In genomic region chr18:49835405-49835804, GRCh38 we compare ENCODE assay signal across 21 cellular contexts.
"Had no signal": no experiment of that assay in that cellular context is flagged by ENCODE, and none has a peak within 500 bp of the region (broad histone marks: within the 10 kb centered on the region; RNA-seq: fewer than 3 reads in every experiment).

No MANE protein-coding gene starts in this region.

- H3K27ac ChIP-seq: gastroesophageal sphincter, heart right ventricle, tibial artery, vagina had no signal

- DNase-seq: activated B cell treated with CpG ODN at 0.5 μM for 24 hours; activated CD4-positive, alpha-beta T cell treated with anti-CD3 and anti-CD28 coated beads, Interleukin-2, amount 10 ng/mL, durations not matched to agents 24 days and 14 days; activated CD8-positive, alpha-beta memory T cell treated with anti-CD3 and anti-CD28 coated beads, Interleukin-2, amount 50 U/mL, for 4 hours; activated CD8-positive, alpha-beta T cell treated with anti-CD3 and anti-CD28 coated beads, Interleukin-2, amount 10 ng/mL, durations not matched to agents 7 days and 5 days; activated naive CD8-positive, alpha-beta T cell treated with anti-CD3 and anti-CD28 coated beads for 36 hours; amygdala; effector CD8-positive, alpha-beta T cell; erythroblast; heart right ventricle; nephron progenitor cell; occipital lobe; stimulated activated CD4-positive, alpha-beta T cell treated with anti-CD3 and anti-CD28 coated beads, Interleukin-12 subunit alpha, Interleukin-12 subunit beta, amount 100 ng/mL, for 4 hours; stimulated activated CD4-positive, alpha-beta T cell treated with anti-CD3 and anti-CD28 coated beads, Interleukin-2, amount 100 ng/mL, for 24 hours; tibial artery had no signal

- H3K4me1 ChIP-seq: gastroesophageal sphincter, tibial artery, vagina had no signal

- H3K36me3 ChIP-seq: gastroesophageal sphincter, heart right ventricle had no signal

- H3K4me1 Mint-ChIP-seq: activated B cell treated with CpG ODN at 0.5 μM for 24 hours; activated CD4-positive, alpha-beta T cell treated with anti-CD3 and anti-CD28 coated beads, Interleukin-2, amount 10 ng/mL, durations not matched to agents 24 days and 14 days; activated naive CD8-positive, alpha-beta T cell treated with anti-CD3 and anti-CD28 coated beads for 36 hours; nephron progenitor cell; stimulated activated effector memory CD8-positive, alpha-beta T cell treated with anti-CD3 and anti-CD28 coated beads, Interleukin-12 subunit alpha, Interleukin-12 subunit beta, amount 100 ng/mL, for 72 hours had no signal

- H3K27me3 ChIP-seq: gastroesophageal sphincter, heart right ventricle, tibial artery, vagina had no signal

- H3K27me3 Mint-ChIP-seq: activated CD4-positive, alpha-beta T cell treated with anti-CD3 and anti-CD28 coated beads, Interleukin-2, amount 10 ng/mL, durations not matched to agents 24 days and 14 days; activated naive CD8-positive, alpha-beta T cell treated with anti-CD3 and anti-CD28 coated beads for 36 hours had no signal

- FAIRE-seq: islet of Langerhans had no signal

- H3K9me3 ChIP-seq: gastroesophageal sphincter, vagina had no signal

- H3K9me3 Mint-ChIP-seq: activated B cell treated with CpG ODN at 0.5 μM for 24 hours; activated CD4-positive, alpha-beta T cell treated with anti-CD3 and anti-CD28 coated beads, Interleukin-2, amount 10 ng/mL, durations not matched to agents 24 days and 14 days; stimulated activated effector memory CD8-positive, alpha-beta T cell treated with anti-CD3 and anti-CD28 coated beads, Interleukin-12 subunit alpha, Interleukin-12 subunit beta, amount 100 ng/mL, for 72 hours had no signal

- H3K27ac Mint-ChIP-seq: activated B cell treated with CpG ODN at 0.5 μM for 24 hours; activated CD4-positive, alpha-beta T cell treated with anti-CD3 and anti-CD28 coated beads, Interleukin-2, amount 10 ng/mL, durations not matched to agents 24 days and 14 days; activated CD8-positive, alpha-beta T cell treated with anti-CD3 and anti-CD28 coated beads, Interleukin-2, amount 10 ng/mL, durations not matched to agents 7 days and 5 days; activated naive CD8-positive, alpha-beta T cell treated with anti-CD3 and anti-CD28 coated beads for 36 hours; nephron progenitor cell; stimulated activated effector memory CD8-positive, alpha-beta T cell treated with anti-CD3 and anti-CD28 coated beads, Interleukin-12 subunit alpha, Interleukin-12 subunit beta, amount 100 ng/mL, for 72 hours; T-helper 2 cell treated with Interferon-gamma antibody and Interleukin-4, amounts not matched to agents 5 μg/mL and 100 μg/mL, for 36 hours had no signal

- ATAC-seq: activated CD8-positive, alpha-beta T cell treated with anti-CD3 and anti-CD28 coated beads, Interleukin-2, amount 10 ng/mL, durations not matched to agents 7 days and 5 days; gastroesophageal sphincter; heart right ventricle; left lobe of liver; sciatic nerve; stimulated activated effector memory CD8-positive, alpha-beta T cell treated with anti-CD3 and anti-CD28 coated beads, Interleukin-12 subunit alpha, Interleukin-12 subunit beta, amount 100 ng/mL, for 72 hours had no signal

- H3K36me3 Mint-ChIP-seq: activated naive CD8-positive, alpha-beta T cell treated with anti-CD3 and anti-CD28 coated beads for 36 hours; stimulated activated effector memory CD8-positive, alpha-beta T cell treated with anti-CD3 and anti-CD28 coated beads, Interleukin-12 subunit alpha, Interleukin-12 subunit beta, amount 100 ng/mL, for 72 hours had no signal

- H3K4me3 ChIP-seq: gastroesophageal sphincter, heart right ventricle, tibial artery, vagina had no signal

- H3K4me3 Mint-ChIP-seq: activated B cell treated with CpG ODN at 0.5 μM for 24 hours; activated CD4-positive, alpha-beta T cell treated with anti-CD3 and anti-CD28 coated beads, Interleukin-2, amount 10 ng/mL, durations not matched to agents 24 days and 14 days; activated CD8-positive, alpha-beta T cell treated with anti-CD3 and anti-CD28 coated beads, Interleukin-2, amount 10 ng/mL, durations not matched to agents 7 days and 5 days; activated naive CD8-positive, alpha-beta T cell treated with anti-CD3 and anti-CD28 coated beads for 36 hours; nephron progenitor cell; stimulated activated effector memory CD8-positive, alpha-beta T cell treated with anti-CD3 and anti-CD28 coated beads, Interleukin-12 subunit alpha, Interleukin-12 subunit beta, amount 100 ng/mL, for 72 hours; T-helper 2 cell treated with Interferon-gamma antibody and Interleukin-4, amounts not matched to agents 5 μg/mL and 100 μg/mL, for 36 hours had no signal
